Comparison of ENCODE assay signal across 25 cellular contexts in genomic region chr17:32241521-32242094, GRCh38. TPM values are rescaled to one million over a fixed set of nuclear protein-coding genes. Genes with fewer than 3 reads are reported as not detected.
"Had no signal": no experiment of that assay in that cellular context is flagged by ENCODE, and none has a peak within 500 bp of the region (broad histone marks: within the 10 kb centered on the region; RNA-seq: fewer than 3 reads in every experiment).

No MANE protein-coding gene starts in this region.

- H3K36me3 ChIP-seq: breast epithelium, heart left ventricle, spleen, thoracic aorta, vagina had no signal

- H3K4me3 ChIP-seq: breast epithelium, heart left ventricle, psoas muscle, spleen, thoracic aorta, vagina had no signal

- H3K9me3 ChIP-seq: breast epithelium, heart left ventricle, psoas muscle, spleen, thoracic aorta, vagina had no signal

- H3K27ac ChIP-seq: breast epithelium, foreskin keratinocyte, heart left ventricle, parathyroid adenoma, psoas muscle, thoracic aorta, vagina had no signal

- H3K4me1 ChIP-seq: breast epithelium, foreskin keratinocyte, parathyroid adenoma, psoas muscle, vagina had no signal

- DNase-seq: activated CD4-positive, alpha-beta T cell treated with anti-CD3 and anti-CD28 coated beads for 36 hours; activated CD4-positive, alpha-beta T cell treated with anti-CD3 and anti-CD28 coated beads, Interleukin-2, amount 50 U/mL, for 4 hours; activated CD4-positive, CD25-positive, alpha-beta regulatory T cell; activated naive CD4-positive, alpha-beta T cell; activated T-cell treated with anti-CD3 and anti-CD28 coated beads for 4 hours; activated T-cell treated with anti-CD3 and anti-CD28 coated beads, Interleukin-2, amount 50 U/mL, for 72 hours; central memory CD4-positive, alpha-beta T cell; foreskin keratinocyte; hypothalamus; immature natural killer cell; mammary epithelial cell; naive B cell; occipital lobe; psoas muscle; spleen; stimulated activated CD4-positive, alpha-beta T cell treated with anti-CD3 and anti-CD28 coated beads, Interleukin-2, amount 100 ng/mL, for 48 hours; stimulated activated naive CD8-positive, alpha-beta T cell treated with anti-CD3 and anti-CD28 coated beads, Interleukin-15, Interleukin-2, amounts not matched to agents 100 U/mL and 50 U/mL, for 24 hours had no signal

- ATAC-seq: activated CD4-positive, alpha-beta T cell treated with anti-CD3 and anti-CD28 coated beads for 36 hours; activated naive CD4-positive, alpha-beta T cell treated with anti-CD3 and anti-CD28 coated beads, Interleukin-2, amount 50 U/mL, for 72 hours; activated T-cell treated with anti-CD3 and anti-CD28 coated beads, Interleukin-2, amount 50 U/mL, for 72 hours; esophagus mucosa; foreskin keratinocyte; stimulated activated naive CD8-positive, alpha-beta T cell treated with anti-CD3 and anti-CD28 coated beads, Interleukin-15, Interleukin-2, amounts not matched to agents 100 U/mL and 50 U/mL, for 24 hours had no signal

- H3K27me3 ChIP-seq: breast epithelium, foreskin keratinocyte, heart left ventricle, spleen, vagina had no signal

RNA-seq across cellular contexts. Expression of gene RHBDL3, which starts 24.0 kb away (rescaled TPM):
- total RNA-seq: foreskin keratinocyte, kidney epithelial cell, mammary epithelial cell had no signal
- polyA plus RNA-seq: immature natural killer cell had no signal
